30 cellular contexts compared by ENCODE assay signal in the genomic region with DNA sequence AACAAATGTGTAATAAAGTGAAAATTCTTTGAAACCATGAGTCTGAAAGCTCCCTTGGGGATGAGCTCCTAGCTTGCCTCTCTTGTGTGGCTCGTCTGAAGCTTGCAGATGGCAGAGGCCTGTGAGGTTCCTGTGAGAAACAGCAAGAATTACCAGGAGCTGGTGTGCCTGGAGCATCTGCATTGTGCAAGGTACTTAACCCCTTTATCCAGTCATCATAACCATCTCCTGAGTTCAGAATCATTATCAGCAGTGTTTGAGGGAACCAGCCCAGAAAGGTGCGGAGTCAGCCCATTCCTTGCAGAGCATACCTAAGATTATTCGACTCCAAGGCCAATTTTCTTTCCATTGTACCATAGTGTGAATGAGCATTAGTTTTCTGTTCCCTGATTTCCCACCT.
"Had no signal": no experiment of that assay in that cellular context is flagged by ENCODE, and none has a peak within 500 bp of the region (broad histone marks: within the 10 kb centered on the region; RNA-seq: fewer than 3 reads in every experiment).

No MANE protein-coding gene starts in this region.

- DNase-seq: activated CD4-positive, alpha-beta memory T cell treated with anti-CD3 and anti-CD28 coated beads, Interleukin-2, amount 10 ng/mL, durations not matched to agents 7 days and 5 days; activated CD4-positive, alpha-beta T cell treated with anti-CD3 and anti-CD28 coated beads for 4 hours; activated CD4-positive, alpha-beta T cell treated with anti-CD3 and anti-CD28 coated beads, Interleukin-2, amount 10 ng/mL, durations not matched to agents 7 days and 5 days; activated CD4-positive, alpha-beta T cell treated with anti-CD3 and anti-CD28 coated beads, Interleukin-2, amount 50 U/mL, for 4 hours; activated CD4-positive, CD25-positive, alpha-beta regulatory T cell; activated CD4-positive, CD25-positive, alpha-beta regulatory T cell treated with anti-CD3 and anti-CD28 coated beads, Interleukin-2, amount 50 U/mL, for 72 hours; activated effector memory CD4-positive, alpha-beta T cell treated with anti-CD3 and anti-CD28 coated beads, Interleukin-2, amount 50 U/mL, for 16 hours; activated naive CD4-positive, alpha-beta T cell treated with anti-CD3 and anti-CD28 coated beads for 36 hours; activated naive CD8-positive, alpha-beta T cell treated with anti-CD3 and anti-CD28 coated beads for 36 hours; activated naive CD8-positive, alpha-beta T cell treated with anti-CD3 and anti-CD28 coated beads, Interleukin-2, amount 50 U/mL, for 24 hours; activated T-cell treated with anti-CD3 and anti-CD28 coated beads, Interleukin-2, amount 50 U/mL, for 1 hour; activated T-cell treated with anti-CD3 and anti-CD28 coated beads, Interleukin-2, amount 50 U/mL, for 48 hours; adrenal gland; central memory CD4-positive, alpha-beta T cell; cerebellar nuclear complex; colonic mucosa; dorsolateral prefrontal cortex; effector memory CD4-positive, alpha-beta T cell; foreskin fibroblast; T-helper 2 cell had no signal

- H3K9me3 Mint-ChIP-seq: activated CD4-positive, alpha-beta memory T cell treated with anti-CD3 and anti-CD28 coated beads, Interleukin-2, amount 10 ng/mL, durations not matched to agents 7 days and 5 days; activated CD4-positive, alpha-beta T cell treated with anti-CD3 and anti-CD28 coated beads, Interleukin-2, amount 10 ng/mL, durations not matched to agents 7 days and 5 days; activated naive CD4-positive, alpha-beta T cell treated with anti-CD3 and anti-CD28 coated beads for 36 hours; activated naive CD4-positive, alpha-beta T cell treated with anti-CD3 and anti-CD28 coated beads, Interleukin-2, amount 50 U/mL, for 24 hours; activated naive CD8-positive, alpha-beta T cell treated with anti-CD3 and anti-CD28 coated beads for 36 hours; activated naive CD8-positive, alpha-beta T cell treated with anti-CD3 and anti-CD28 coated beads, Interleukin-2, amount 50 U/mL, for 24 hours; activated T-helper 1 cell treated with anti-CD3 and anti-CD28 coated beads, Interleukin-12 subunit alpha, Interleukin-12 subunit beta, Interleukin-2, Interleukin-4 antibody, amounts not matched to agents 30 ng/mL and 10 ng/mL and 1 ng/mL, durations not matched to agents 14 hours and 24 hours and 36 hours; activated T-helper 2 cell treated with anti-CD3 and anti-CD28 coated beads, Interferon-gamma antibody, Interleukin-2, Interleukin-4, amounts not matched to agents 10 μg/mL and 5 μg/mL and 100 μg/mL, durations not matched to agents 14 hours and 24 hours and 36 hours; dendritic cell treated with granulocyte-macrophage colony-stimulating factor and Interleukin-4, amounts not matched to agents 40 ng/mL and 50 ng/mL, for 4 days; endodermal cell had no signal

- H3K36me3 Mint-ChIP-seq: activated naive CD4-positive, alpha-beta T cell treated with anti-CD3 and anti-CD28 coated beads, Interleukin-2, amount 50 U/mL, for 24 hours; activated naive CD8-positive, alpha-beta T cell treated with anti-CD3 and anti-CD28 coated beads for 36 hours; brain had no signal

- H3K36me3 ChIP-seq: adrenal gland, ascending aorta, breast epithelium, cardiac muscle cell, colonic mucosa had no signal

- H3K4me1 ChIP-seq: breast epithelium, colonic mucosa had no signal

- H3K4me3 Mint-ChIP-seq: activated CD4-positive, alpha-beta memory T cell treated with anti-CD3 and anti-CD28 coated beads, Interleukin-2, amount 10 ng/mL, durations not matched to agents 7 days and 5 days; activated CD4-positive, alpha-beta T cell treated with anti-CD3 and anti-CD28 coated beads, Interleukin-2, amount 10 ng/mL, durations not matched to agents 7 days and 5 days; activated naive CD4-positive, alpha-beta T cell treated with anti-CD3 and anti-CD28 coated beads for 36 hours; activated naive CD4-positive, alpha-beta T cell treated with anti-CD3 and anti-CD28 coated beads, Interleukin-2, amount 50 U/mL, for 24 hours; activated naive CD8-positive, alpha-beta T cell treated with anti-CD3 and anti-CD28 coated beads for 36 hours; activated naive CD8-positive, alpha-beta T cell treated with anti-CD3 and anti-CD28 coated beads, Interleukin-2, amount 50 U/mL, for 24 hours; activated T-helper 1 cell treated with anti-CD3 and anti-CD28 coated beads, Interleukin-12 subunit alpha, Interleukin-12 subunit beta, Interleukin-2, Interleukin-4 antibody, amounts not matched to agents 30 ng/mL and 10 ng/mL and 1 ng/mL, durations not matched to agents 14 hours and 24 hours and 36 hours; brain; dendritic cell treated with granulocyte-macrophage colony-stimulating factor and Interleukin-4, amounts not matched to agents 40 ng/mL and 50 ng/mL, for 4 days; endodermal cell had no signal

- H3K4me3 ChIP-seq: adrenal gland, ascending aorta, breast epithelium, cardiac muscle cell, colonic mucosa, dorsolateral prefrontal cortex had no signal

- ATAC-seq: activated naive CD8-positive, alpha-beta T cell treated with anti-CD3 and anti-CD28 coated beads, Interleukin-2, amount 50 U/mL, for 24 hours; esophagus mucosa had no signal

- H3K27ac Mint-ChIP-seq: activated CD4-positive, alpha-beta memory T cell treated with anti-CD3 and anti-CD28 coated beads, Interleukin-2, amount 10 ng/mL, durations not matched to agents 7 days and 5 days; activated CD4-positive, alpha-beta T cell treated with anti-CD3 and anti-CD28 coated beads, Interleukin-2, amount 10 ng/mL, durations not matched to agents 7 days and 5 days; activated naive CD4-positive, alpha-beta T cell treated with anti-CD3 and anti-CD28 coated beads for 36 hours; activated naive CD4-positive, alpha-beta T cell treated with anti-CD3 and anti-CD28 coated beads, Interleukin-2, amount 50 U/mL, for 24 hours; activated naive CD8-positive, alpha-beta T cell treated with anti-CD3 and anti-CD28 coated beads for 36 hours; activated naive CD8-positive, alpha-beta T cell treated with anti-CD3 and anti-CD28 coated beads, Interleukin-2, amount 50 U/mL, for 24 hours; activated T-helper 1 cell treated with anti-CD3 and anti-CD28 coated beads, Interleukin-12 subunit alpha, Interleukin-12 subunit beta, Interleukin-2, Interleukin-4 antibody, amounts not matched to agents 30 ng/mL and 10 ng/mL and 1 ng/mL, durations not matched to agents 14 hours and 24 hours and 36 hours; activated T-helper 2 cell treated with anti-CD3 and anti-CD28 coated beads, Interferon-gamma antibody, Interleukin-2, Interleukin-4, amounts not matched to agents 10 μg/mL and 5 μg/mL and 100 μg/mL, durations not matched to agents 14 hours and 24 hours and 36 hours; brain; dendritic cell treated with granulocyte-macrophage colony-stimulating factor and Interleukin-4, amounts not matched to agents 40 ng/mL and 50 ng/mL, for 4 days; endodermal cell had no signal

- H3K27me3 ChIP-seq: adrenal gland, ascending aorta, breast epithelium, colonic mucosa, dorsolateral prefrontal cortex had no signal

- H3K27ac ChIP-seq: adrenal gland, ascending aorta, breast epithelium, cardiac muscle cell, colonic mucosa, dorsolateral prefrontal cortex had no signal

- H3K27me3 Mint-ChIP-seq: activated naive CD4-positive, alpha-beta T cell treated with anti-CD3 and anti-CD28 coated beads, Interleukin-2, amount 50 U/mL, for 24 hours had no signal

- H3K9me3 ChIP-seq: adrenal gland, ascending aorta, breast epithelium, colonic mucosa had no signal

- H3K4me1 Mint-ChIP-seq: activated CD4-positive, alpha-beta memory T cell treated with anti-CD3 and anti-CD28 coated beads, Interleukin-2, amount 10 ng/mL, durations not matched to agents 7 days and 5 days; activated CD4-positive, alpha-beta T cell treated with anti-CD3 and anti-CD28 coated beads, Interleukin-2, amount 10 ng/mL, durations not matched to agents 7 days and 5 days; activated naive CD4-positive, alpha-beta T cell treated with anti-CD3 and anti-CD28 coated beads, Interleukin-2, amount 50 U/mL, for 24 hours; activated naive CD8-positive, alpha-beta T cell treated with anti-CD3 and anti-CD28 coated beads for 36 hours; activated naive CD8-positive, alpha-beta T cell treated with anti-CD3 and anti-CD28 coated beads, Interleukin-2, amount 50 U/mL, for 24 hours; endodermal cell had no signal
